In genomic region chr20:13102689-13103088, GRCh38 we compare ENCODE assay signal across 13 cellular contexts.
"Had no signal": no experiment of that assay in that cellular context is flagged by ENCODE, and none has a peak within 500 bp of the region (broad histone marks: within the 10 kb centered on the region; RNA-seq: fewer than 3 reads in every experiment).

No MANE protein-coding gene starts in this region.

- H3K27ac Mint-ChIP-seq: activated CD4-positive, alpha-beta memory T cell treated with anti-CD3 and anti-CD28 coated beads, Interleukin-2, amount 10 ng/mL, durations not matched to agents 7 days and 5 days; activated naive CD4-positive, alpha-beta T cell treated with anti-CD3 and anti-CD28 coated beads, Interleukin-2, amount 10 ng/mL, durations not matched to agents 7 days and 5 days; activated T-cell treated with anti-CD3 and anti-CD28 coated beads, Interleukin-2, amount 50 U/mL, for 24 hours; memory B cell; naive thymus-derived CD8-positive, alpha-beta T cell; stimulated activated memory B cell treated with anti-CD40 and anti-IgM and Interleukin-4, amounts not matched to agents 10 μg/mL and 1 μg/mL and 100 μg/mL, for 72 hours had no signal

- H3K4me3 Mint-ChIP-seq: activated CD4-positive, alpha-beta memory T cell treated with anti-CD3 and anti-CD28 coated beads, Interleukin-2, amount 10 ng/mL, durations not matched to agents 7 days and 5 days; activated naive CD4-positive, alpha-beta T cell treated with anti-CD3 and anti-CD28 coated beads, Interleukin-2, amount 10 ng/mL, durations not matched to agents 7 days and 5 days; activated T-cell treated with anti-CD3 and anti-CD28 coated beads, Interleukin-2, amount 50 U/mL, for 24 hours; memory B cell; naive thymus-derived CD8-positive, alpha-beta T cell; stimulated activated memory B cell treated with anti-CD40 and anti-IgM and Interleukin-4, amounts not matched to agents 10 μg/mL and 1 μg/mL and 100 μg/mL, for 72 hours had no signal

- H3K27ac ChIP-seq: cardiac muscle cell, dorsolateral prefrontal cortex had no signal

- H3K36me3 ChIP-seq: cardiac muscle cell had no signal

- H3K36me3 Mint-ChIP-seq: activated naive CD4-positive, alpha-beta T cell treated with anti-CD3 and anti-CD28 coated beads, Interleukin-2, amount 10 ng/mL, durations not matched to agents 7 days and 5 days; memory B cell; naive thymus-derived CD8-positive, alpha-beta T cell; stimulated activated memory B cell treated with anti-CD40 and anti-IgM and Interleukin-4, amounts not matched to agents 10 μg/mL and 1 μg/mL and 100 μg/mL, for 72 hours had no signal

- H3K4me3 ChIP-seq: cardiac muscle cell, dorsolateral prefrontal cortex had no signal

- H3K4me1 Mint-ChIP-seq: activated CD4-positive, alpha-beta memory T cell treated with anti-CD3 and anti-CD28 coated beads, Interleukin-2, amount 10 ng/mL, durations not matched to agents 7 days and 5 days; activated naive CD4-positive, alpha-beta T cell treated with anti-CD3 and anti-CD28 coated beads, Interleukin-2, amount 10 ng/mL, durations not matched to agents 7 days and 5 days; memory B cell; naive thymus-derived CD8-positive, alpha-beta T cell; stimulated activated memory B cell treated with anti-CD40 and anti-IgM and Interleukin-4, amounts not matched to agents 10 μg/mL and 1 μg/mL and 100 μg/mL, for 72 hours had no signal

- H3K9me3 Mint-ChIP-seq: activated CD4-positive, alpha-beta memory T cell treated with anti-CD3 and anti-CD28 coated beads, Interleukin-2, amount 10 ng/mL, durations not matched to agents 7 days and 5 days; activated naive CD4-positive, alpha-beta T cell treated with anti-CD3 and anti-CD28 coated beads, Interleukin-2, amount 10 ng/mL, durations not matched to agents 7 days and 5 days; activated T-cell treated with anti-CD3 and anti-CD28 coated beads, Interleukin-2, amount 50 U/mL, for 24 hours; memory B cell; naive thymus-derived CD8-positive, alpha-beta T cell; stimulated activated memory B cell treated with anti-CD40 and anti-IgM and Interleukin-4, amounts not matched to agents 10 μg/mL and 1 μg/mL and 100 μg/mL, for 72 hours had no signal

- H3K27me3 ChIP-seq: cardiac muscle cell had no signal

- ATAC-seq: left ventricle myocardium superior; naive thymus-derived CD8-positive, alpha-beta T cell; stimulated activated memory B cell treated with anti-CD40 and anti-IgM and Interleukin-4, amounts not matched to agents 10 μg/mL and 1 μg/mL and 100 μg/mL, for 72 hours had no signal

- DNase-seq: activated CD4-positive, alpha-beta memory T cell treated with anti-CD3 and anti-CD28 coated beads, Interleukin-2, amount 10 ng/mL, durations not matched to agents 7 days and 5 days; activated CD4-positive, alpha-beta T cell treated with anti-CD3 and anti-CD28 coated beads for 4 hours; activated naive CD4-positive, alpha-beta T cell treated with anti-CD3 and anti-CD28 coated beads, Interleukin-2, amount 10 ng/mL, durations not matched to agents 7 days and 5 days; activated T-cell treated with anti-CD3 and anti-CD28 coated beads, Interleukin-2, amount 50 U/mL, for 24 hours; dorsolateral prefrontal cortex; left ventricle myocardium superior; naive thymus-derived CD8-positive, alpha-beta T cell; posterior cingulate gyrus; stimulated activated CD4-positive, alpha-beta T cell treated with anti-CD3 and anti-CD28 coated beads, Interleukin-2, amount 100 ng/mL, for 48 hours; T-helper 2 cell had no signal
